Comparison of ENCODE assay signal across 8 cellular contexts in the genomic region with DNA sequence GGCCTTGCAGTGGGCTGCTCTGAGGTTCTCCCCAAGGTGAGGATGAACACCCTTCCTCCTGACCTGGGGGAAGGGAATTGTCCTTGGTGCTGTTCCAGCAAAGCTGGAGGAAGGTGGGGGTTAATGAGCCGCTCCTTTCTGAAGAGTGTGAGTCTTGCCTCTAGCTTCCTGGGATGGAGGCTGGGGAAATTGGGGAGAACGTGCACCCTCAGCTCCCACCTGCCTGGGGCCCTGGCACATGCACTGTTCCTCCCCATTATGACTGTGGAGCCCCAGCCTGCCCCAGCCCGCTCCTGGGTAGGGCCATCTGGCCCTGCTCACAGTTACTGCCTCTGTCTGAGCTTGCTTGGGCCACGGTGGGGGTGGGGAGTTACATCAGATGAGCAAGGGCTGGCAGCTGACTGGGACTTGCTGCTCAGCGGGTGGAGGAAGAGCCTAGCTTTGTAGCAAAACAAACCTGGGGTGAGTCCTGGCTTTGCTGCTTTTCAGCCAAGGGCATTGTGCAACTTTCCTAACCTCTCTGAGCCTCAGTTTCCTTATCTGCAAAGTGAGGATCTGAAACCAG. TPM values are rescaled to one million over a fixed set of nuclear protein-coding genes. Genes with fewer than 3 reads are reported as not detected.
DNase-seq lines count a peak whose midpoint lies in the region; ATAC-seq and TF ChIP-seq lines count a peak whose summit lies in the region.

No MANE protein-coding gene starts in this region.

- intact Hi-C loops in stomach (cut with DNase I; ENCODE audit: low total_unique reads) = no loop called here

- peak; percentile 87 for DNase-seq in DMS 273 treated with DMSO at 0.1 percent for 48 hours (lab: John Stamatoyannopoulos, UW)
- peak; percentile 96 for DNase-seq in NCI-H1694 treated with DMSO at 0.1 percent for 48 hours (lab: John Stamatoyannopoulos, UW)
- DNase-seq in amygdala (lab: John Stamatoyannopoulos, UW) = peak in 52 of 56 donors; percentile 1 to 85 (median 52)
- DNase-seq in stomach = no peak

- 24 to 54% (median 52%) methylated on average over 2 to 5 of the region's 5 CpGs for WGBS in stomach, 5 donors

- H3K36me3 ChIP-seq in iPS-20b (ENCODE audit: insufficient read depth, low read depth, low read length) = no peaks in the 10 kb centered on the region
- no peaks in the 10 kb centered on the region for H3K36me3 ChIP-seq in stomach

- no peak for TF ChIP-seq POLR2A in stomach (IDR thresholded peaks at IDR 0.05)

- H3K27ac Mint-ChIP-seq in activated T-helper 17 cell treated with anti-CD3 and anti-CD28 coated beads, Interleukin-2, amount 50 U/mL, for 72 hours = no peak overlapping the region

- peaks cover 4% of the 10 kb centered on the region for H3K9me3 Mint-ChIP-seq in activated T-helper 17 cell treated with anti-CD3 and anti-CD28 coated beads, Interleukin-2, amount 50 U/mL, for 72 hours

- H3K27ac ChIP-seq in iPS-20b (ENCODE audit: low read length) (peak overlapping the region; percentile 43), stomach (peak overlapping the region in 4 of 5 donors; percentile 16 to 68 (median 38))

- TF ChIP-seq EP300 in stomach (IDR thresholded peaks at IDR 0.05) = no peak

- TF ChIP-seq CTCF in stomach (IDR thresholded peaks at IDR 0.05) = no peak

- ATAC-seq in HG03039 (IDR thresholded peaks at IDR 0.05; ENCODE audit: unreplicated experiment) = no peak
- ATAC-seq in HG02759 (IDR thresholded peaks at IDR 0.05; ENCODE audit: unreplicated experiment) = no peak
- no peak for ATAC-seq in activated T-helper 17 cell treated with anti-CD3 and anti-CD28 coated beads, Interleukin-2, amount 50 U/mL, for 72 hours (replicated peaks)

- H3K27me3 Mint-ChIP-seq in activated T-helper 17 cell treated with anti-CD3 and anti-CD28 coated beads, Interleukin-2, amount 50 U/mL, for 72 hours = no peaks in the 10 kb centered on the region

- H3K27me3 ChIP-seq in iPS-20b (ENCODE audit: insufficient read depth, low read length) = no peaks in the 10 kb centered on the region
- H3K27me3 ChIP-seq in stomach = no peaks in the 10 kb centered on the region

- peaks cover 24% of the 10 kb centered on the region for H3K4me1 Mint-ChIP-seq in activated T-helper 17 cell treated with anti-CD3 and anti-CD28 coated beads, Interleukin-2, amount 50 U/mL, for 72 hours

- no peak overlapping the region for H3K4me3 Mint-ChIP-seq in activated T-helper 17 cell treated with anti-CD3 and anti-CD28 coated beads, Interleukin-2, amount 50 U/mL, for 72 hours

- H3K9me3 ChIP-seq in iPS-20b (ENCODE audit: insufficient read depth, low read depth, low read length) (no peaks in the 10 kb centered on the region), stomach (no peaks in the 10 kb centered on the region)

- peaks cover 20% of the 10 kb centered on the region for H3K4me1 ChIP-seq in iPS-20b (ENCODE audit: insufficient read depth, low read length)
- H3K4me1 ChIP-seq in stomach = peaks cover 5 to 44% (median 19%) of the 10 kb centered on the region in 4 donors

- H3K4me3 ChIP-seq in iPS-20b (ENCODE audit: low read length) (peak overlapping the region; percentile 49; the same call in 1 of the 2 replicates), stomach (no peak overlapping the region)

- H3K9ac ChIP-seq in iPS-20b (ENCODE audit: low read depth, low read length) = peak overlapping the region; percentile 71; the same call in 1 of the 2 replicates

- H3K36me3 Mint-ChIP-seq in activated T-helper 17 cell treated with anti-CD3 and anti-CD28 coated beads, Interleukin-2, amount 50 U/mL, for 72 hours (ENCODE audit: low read depth) = no peaks in the 10 kb centered on the region

RNA-seq across cellular contexts. Expression of a gene that starts 11.1 kb away (rescaled TPM):
- total RNA-seq in stomach = 1 to 10 TPM in 1 of 5 donors, under 1 TPM in 3, not detected in 1; 0.18 to 3.5 (median 0.59) TPM
- 10 to 100 TPM in 1 of 3 donors, under 1 TPM in 1, not detected in 1; 0.62 to 23.2 TPM for polyA plus RNA-seq in stomach
- 10 to 100 TPM in 1 of 2 donors, 1 to 10 TPM in 1; 8.8 to 19.8 TPM for total RNA-seq in activated T-helper 17 cell treated with anti-CD3 and anti-CD28 coated beads, Interleukin-2, amount 50 U/mL, for 72 hours

RNA-seq across cellular contexts. Expression of a gene that starts 47.1 kb away (rescaled TPM):
- total RNA-seq in stomach = 100 to 1,000 TPM in 4 of 5 donors, 10 to 100 TPM in 1; 71.2 to 658 (median 186) TPM
- polyA plus RNA-seq in stomach = 100 to 1,000 TPM in 2 of 3 donors, 10 to 100 TPM in 1; 77.3 to 175 (median 138) TPM
- 10 to 100 TPM in 1 of 2 donors, 1 to 10 TPM in 1; 5.3 to 33.8 TPM for total RNA-seq in activated T-helper 17 cell treated with anti-CD3 and anti-CD28 coated beads, Interleukin-2, amount 50 U/mL, for 72 hours
